Comparison of ENCODE assay signal across 2 cellular contexts in the genomic region with DNA sequence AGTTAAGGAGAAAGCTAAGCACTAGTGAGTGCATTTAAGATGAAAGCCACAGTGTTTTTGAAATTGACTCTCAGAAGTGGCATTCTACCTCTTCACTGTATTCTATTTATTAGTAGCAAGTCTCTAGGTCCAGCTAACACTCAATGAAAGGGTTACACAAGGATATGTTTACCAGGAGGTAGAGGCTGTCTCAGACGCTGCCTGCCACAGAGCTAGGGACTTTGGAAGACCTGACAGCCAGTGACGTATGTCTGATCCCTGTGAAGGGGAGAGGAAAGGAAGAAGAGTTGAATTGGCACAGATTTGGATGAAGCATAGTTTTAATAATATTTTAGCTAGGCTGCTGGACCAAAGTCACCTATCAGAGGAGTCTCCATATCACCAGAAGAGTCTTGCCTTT.
TF ChIP-seq lines count a peak whose summit lies in the region.

No MANE protein-coding gene starts in this region.

TF ChIP-seq in GM23338, 12 proteins besides CTCF, POLR2A, EP300 and RAD21:
- no peak for TF ChIP-seq JUNB (IDR thresholded peaks at IDR 0.05; ENCODE audit: unreplicated experiment)
- TF ChIP-seq ZNF114 (CRISPR knock-in tag; IDR thresholded peaks at IDR 0.05) = no peak
- TF ChIP-seq CREB1 (CRISPR knock-in tag; IDR thresholded peaks at IDR 0.05; ENCODE audit: low read depth) = no peak
- no peak for TF ChIP-seq POLR2AphosphoS5 (IDR thresholded peaks at IDR 0.05; ENCODE audit: low read depth)
- no peak for TF ChIP-seq STAT1 (IDR thresholded peaks at IDR 0.05; ENCODE audit: unreplicated experiment)

TF ChIP-seq in H1, 55 proteins besides CTCF, POLR2A, EP300 and RAD21:
- TF ChIP-seq KDM1A (IDR thresholded peaks at IDR 0.05; ENCODE audit: borderline replicate concordance, low read length) (no peak), TEAD4 (IDR thresholded peaks at IDR 0.05; ENCODE audit: low read depth, low read length) (no peak)
